ENCODE assay signal across 23 cellular contexts in the genomic region with DNA sequence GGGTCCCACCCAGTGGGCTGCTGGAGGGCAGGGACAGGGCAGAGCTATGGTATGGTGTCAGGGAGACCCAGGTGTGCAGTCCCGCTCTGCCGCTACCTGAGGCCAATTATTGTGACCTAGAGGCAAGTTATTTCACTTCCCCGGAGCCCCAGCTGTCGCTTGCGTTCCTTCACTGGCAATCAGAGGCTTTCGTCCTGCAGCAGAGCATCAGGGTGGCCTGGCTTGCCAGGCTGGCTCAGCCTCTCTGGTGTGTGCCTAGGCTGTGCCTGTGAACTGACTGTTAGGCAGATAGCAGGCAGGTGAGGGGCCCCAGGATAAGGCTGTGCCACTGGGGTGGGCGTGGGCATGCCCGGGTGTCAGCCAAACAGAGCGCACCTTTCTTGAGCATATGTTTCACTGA. TPM values are rescaled to one million over a fixed set of nuclear protein-coding genes. Genes with fewer than 3 reads are reported as not detected.
DNase-seq lines count a peak whose midpoint lies in the region; ATAC-seq, FAIRE-seq and TF ChIP-seq lines count a peak whose summit lies in the region.
"Had no signal": no experiment of that assay in that cellular context is flagged by ENCODE, and none has a peak within 500 bp of the region (broad histone marks: within the 10 kb centered on the region; RNA-seq: fewer than 3 reads in every experiment).

No MANE protein-coding gene starts in this region.

- DNase-seq in BE2C (peak; percentile 1), RWPE2 (ENCODE audit: low spot score) (peak; percentile 33), left lung (peak; percentile 19 to 47), posterior vena cava (ENCODE audit: low spot score) (peak; percentile 58), kidney glomerular epithelial cell (lab: John Stamatoyannopoulos, UW) (no peak), H54 (ENCODE audit: insufficient read length, low spot score) (no peak), glomerular visceral epithelial cell (ENCODE audit: extremely low spot score) (no peak)
- DNase-seq: C1 segment of cervical spinal cord; Caco-2; CD8-positive, alpha-beta T cell; HCEC 1CT; NCI-H1048; NCI-H1694; NCI-H2081; NCI-H2171; NCI-H226; NCI-H510A; NCI-H69; RPMI8226; SHP77 had no signal

- no peak for FAIRE-seq in H54 (lab: Jason Lieb, UNC)
- FAIRE-seq: G401.6 had no signal

- H3K4me1 ChIP-seq in BE2C (peaks cover 3% of the 10 kb centered on the region; the same call in 1 of the 2 replicates), RWPE2 (ENCODE audit: insufficient read depth, poor library complexity, severe bottlenecking) (no peaks in the 10 kb centered on the region), left lung (no peaks in the 10 kb centered on the region)
- H3K4me1 ChIP-seq: Caco-2 had no signal

- H3K36me3 ChIP-seq in BE2C (no peaks in the 10 kb centered on the region), RWPE2 (ENCODE audit: low read depth) (no peaks in the 10 kb centered on the region), left lung (no peaks in the 10 kb centered on the region)

- TF ChIP-seq POLR2A in H54 (IDR thresholded peaks at IDR 0.05; ENCODE audit: low read depth, low read length) = no peak

- intact Hi-C loops in left lung (cut with DNase I) (no loop called here), posterior vena cava (cut with DNase I) (loop anchor here in 1 of 2 donors (10.0 kb wide), 1 partner anchor 478 kb away; no protein-coding TSS in a partner anchor)

- TF ChIP-seq CTCF in BE2C (IDR thresholded peaks at IDR 0.05; ENCODE audit: low read depth, low read length) (no peak), RWPE2 (IDR thresholded peaks at IDR 0.05; ENCODE audit: poor library complexity, severe bottlenecking) (no peak), left lung (IDR thresholded peaks at IDR 0.05) (no peak)

- ATAC-seq in RWPE2 (ENCODE audit: low read depth) (no peak), left lung (no peak), HG02885 (IDR thresholded peaks at IDR 0.05; ENCODE audit: poor library complexity, unreplicated experiment) (no peak)
- ATAC-seq: CD8-positive, alpha-beta T cell; GM23338 had no signal

- H3K9me3 ChIP-seq in BE2C (no peaks in the 10 kb centered on the region), RWPE2 (ENCODE audit: severe bottlenecking) (no peaks in the 10 kb centered on the region), left lung (no peaks in the 10 kb centered on the region)
- H3K9me3 ChIP-seq: Caco-2 had no signal

- H3K4me3 ChIP-seq in BE2C (ENCODE audit: low read depth, low read length) (no peak overlapping the region), RWPE2 (ENCODE audit: severe bottlenecking) (no peak overlapping the region), left lung (no peak overlapping the region)
- H3K4me3 ChIP-seq: GM23338 had no signal

- no peak overlapping the region for H3K27ac ChIP-seq in RWPE2 (ENCODE audit: poor library complexity, severe bottlenecking)
- H3K27ac ChIP-seq in left lung = no peak overlapping the region

- H3K27me3 ChIP-seq in BE2C (no peaks in the 10 kb centered on the region), RWPE2 (ENCODE audit: insufficient read depth, poor library complexity, severe bottlenecking) (no peaks in the 10 kb centered on the region), left lung (peaks cover 0 to 31% of the 10 kb centered on the region in 2 donors)

RNA-seq across cellular contexts. Expression of a gene that starts 31.4 kb away (rescaled TPM):
- 5.7 TPM for polyA plus RNA-seq in BE2C (2012; ENCODE audit: insufficient read depth, insufficient read length, low read depth)
- total RNA-seq in left lung (10 to 100 TPM; 10.3 to 11.9 TPM), posterior vena cava (1 to 10 TPM; 2.8 to 4.0 TPM)

RNA-seq across cellular contexts. Expression of a gene that starts 48.9 kb away (rescaled TPM):
- polyA plus RNA-seq in BE2C (2012; ENCODE audit: insufficient read depth, insufficient read length, low read depth) = 150 TPM
- total RNA-seq in left lung = under 1 TPM; 0.32 to 0.58 TPM
- total RNA-seq in posterior vena cava = under 1 TPM in 1 of 2 donors, not detected in 1; 0.28 TPM

Comparison
In these comparisons a context has a peak if more than half of its experiments do, and no peak if none do; other contexts are left out.
1. DNase-seq: peak in BE2C (single experiment), RWPE2 (single experiment), left lung (2 of 2) and posterior vena cava (single experiment); none in kidney glomerular epithelial cell (single experiment), H54 (single experiment) and glomerular visceral epithelial cell (single experiment).